13 cellular contexts compared by ENCODE assay signal in genomic region chr14:22978487-22978837, GRCh38. TPM values are rescaled to one million over a fixed set of nuclear protein-coding genes. Genes with fewer than 3 reads are reported as not detected.
DNase-seq lines count a peak whose midpoint lies in the region; ATAC-seq, FAIRE-seq and TF ChIP-seq lines count a peak whose summit lies in the region.
"Had no signal": no experiment of that assay in that cellular context is flagged by ENCODE, and none has a peak within 500 bp of the region (broad histone marks: within the 10 kb centered on the region; RNA-seq: fewer than 3 reads in every experiment).

No MANE protein-coding gene starts in this region.

- no peak for DNase-seq in A549 (ENCODE audit: low read depth in 1 of 2, low spot score in 1 of 2)
- DNase-seq in endothelial cell of umbilical vein (ENCODE audit: low read depth, low spot score) = no peak
- no peak for DNase-seq in activated T-helper 1 cell treated with anti-CD3 and anti-CD28 coated beads, Interleukin-12 subunit alpha, Interleukin-12 subunit beta, Interleukin-2, Interleukin-4 antibody, amounts not matched to agents 30 ng/mL and 10 ng/mL and 1 ng/mL, durations not matched to agents 14 hours and 24 hours and 36 hours (ENCODE audit: low spot score)
- no peak for DNase-seq in NCI-H526 treated with DMSO at 0.1 percent for 48 hours (lab: John Stamatoyannopoulos, UW)
- DNase-seq: activated CD8-positive, alpha-beta memory T cell treated with anti-CD3 and anti-CD28 coated beads, Interleukin-2, amount 50 U/mL, for 4 hours; aorta; gastrocnemius medialis had no signal

- H3K27ac ChIP-seq in A549 = peak overlapping the region; percentile 98 to 100
- H3K27ac ChIP-seq in HUES64 (ENCODE audit: low read depth, low read length) = peak overlapping the region; percentile 95
- peak overlapping the region; percentile 87 for H3K27ac ChIP-seq in endothelial cell of umbilical vein (ENCODE audit: insufficient read depth, low read depth, low read length)

- H3K36me3 Mint-ChIP-seq in nephron (ENCODE audit: low read depth) = peaks cover 44% of the 10 kb centered on the region
- no peaks in the 10 kb centered on the region for H3K36me3 Mint-ChIP-seq in activated T-helper 1 cell treated with anti-CD3 and anti-CD28 coated beads, Interleukin-12 subunit alpha, Interleukin-12 subunit beta, Interleukin-2, Interleukin-4 antibody, amounts not matched to agents 30 ng/mL and 10 ng/mL and 1 ng/mL, durations not matched to agents 14 hours and 24 hours and 36 hours (ENCODE audit: low read depth)
- H3K36me3 Mint-ChIP-seq: IgD-negative memory B cell had no signal

- peak overlapping the region; percentile 90 to 93 (median 91) for H3K4me3 Mint-ChIP-seq in nephron
- no peak overlapping the region for H3K4me3 Mint-ChIP-seq in activated T-helper 1 cell treated with anti-CD3 and anti-CD28 coated beads, Interleukin-12 subunit alpha, Interleukin-12 subunit beta, Interleukin-2, Interleukin-4 antibody, amounts not matched to agents 30 ng/mL and 10 ng/mL and 1 ng/mL, durations not matched to agents 14 hours and 24 hours and 36 hours

- peak overlapping the region; percentile 92 to 98 (median 97) for H3K27ac Mint-ChIP-seq in nephron
- H3K27ac Mint-ChIP-seq in activated T-helper 1 cell treated with anti-CD3 and anti-CD28 coated beads, Interleukin-12 subunit alpha, Interleukin-12 subunit beta, Interleukin-2, Interleukin-4 antibody, amounts not matched to agents 30 ng/mL and 10 ng/mL and 1 ng/mL, durations not matched to agents 14 hours and 24 hours and 36 hours = no peak overlapping the region
- H3K27ac Mint-ChIP-seq: IgD-negative memory B cell had no signal

- peak overlapping the region; percentile 96 for H3K4me2 ChIP-seq in A549
- H3K4me2 ChIP-seq in endothelial cell of umbilical vein (ENCODE audit: insufficient read depth, low read length) = peak overlapping the region; percentile 98

- H3K4me3 ChIP-seq in A549 (peak overlapping the region; percentile 89), HUES64 (ENCODE audit: low read length) (peak overlapping the region; percentile 83), endothelial cell of umbilical vein (replicated peaks in 1 of 3; ENCODE audit: insufficient read depth in 1 of 3, low read depth in 1 of 3, low read length in 3 of 3) (peak overlapping the region in 1 of 3 experiments; percentile 10)
- H3K4me3 ChIP-seq: gastrocnemius medialis had no signal

- H3K4me1 Mint-ChIP-seq in nephron = peaks cover 56% of the 10 kb centered on the region
- H3K4me1 Mint-ChIP-seq in activated T-helper 1 cell treated with anti-CD3 and anti-CD28 coated beads, Interleukin-12 subunit alpha, Interleukin-12 subunit beta, Interleukin-2, Interleukin-4 antibody, amounts not matched to agents 30 ng/mL and 10 ng/mL and 1 ng/mL, durations not matched to agents 14 hours and 24 hours and 36 hours (ENCODE audit: low read depth) = peaks cover 9% of the 10 kb centered on the region

- TF ChIP-seq CTCF in A549 (IDR thresholded peaks at IDR 0.05) (no peak), endothelial cell of umbilical vein (IDR thresholded peaks at IDR 0.05; ENCODE audit: extremely low read depth in 1 of 2, insufficient read depth in 1 of 2, low read depth in 1 of 2, low read length in 2 of 2) (no peak), nephron (IDR thresholded peaks at IDR 0.05; ENCODE audit: unreplicated experiment in 3 of 3) (no peak)

- dilution Hi-C loops in endothelial cell of umbilical vein (cut with MboI; ENCODE audit: extremely low pct_ligation_motif_present, low sequenced_read_pairs) = no loop called here

- no peak for TF ChIP-seq RAD21 in A549 (conservative IDR thresholded peaks at IDR 0.05 in 1 of 2, IDR thresholded peaks at IDR 0.05 in 1 of 2)

- no TSS peak for BruUV-seq in endothelial cell of umbilical vein (replicated peaks; lab: Mats Ljungman, UMichigan)

- no peak for ATAC-seq in A549
- ATAC-seq in GM18868 (IDR thresholded peaks at IDR 0.05; ENCODE audit: unreplicated experiment) = no peak
- ATAC-seq in HG02852 (IDR thresholded peaks at IDR 0.05; ENCODE audit: unreplicated experiment) = no peak
- ATAC-seq: gastrocnemius medialis had no signal

- H3K9me3 Mint-ChIP-seq in nephron = no peaks in the 10 kb centered on the region
- H3K9me3 Mint-ChIP-seq in activated T-helper 1 cell treated with anti-CD3 and anti-CD28 coated beads, Interleukin-12 subunit alpha, Interleukin-12 subunit beta, Interleukin-2, Interleukin-4 antibody, amounts not matched to agents 30 ng/mL and 10 ng/mL and 1 ng/mL, durations not matched to agents 14 hours and 24 hours and 36 hours = no peaks in the 10 kb centered on the region
- H3K9me3 Mint-ChIP-seq: IgD-negative memory B cell had no signal

- H3K36me3 ChIP-seq in HUES64 (ENCODE audit: insufficient read depth, low read length) = peaks cover 54% of the 10 kb centered on the region
- peaks cover 9 to 20% of the 10 kb centered on the region in 2 experiments for H3K36me3 ChIP-seq in endothelial cell of umbilical vein (ENCODE audit: control insufficient read depth in 2 of 2, extremely low read depth in 1 of 2, insufficient read depth in 2 of 2, low read length in 2 of 2)
- H3K36me3 ChIP-seq: gastrocnemius medialis had no signal

- POLR2A ChIA-PET in A549 (lab: Yijun Ruan, JAX) = interaction anchor here (0.7 to 2.1 kb wide), 5 partner anchors 8 to 117 kb away, joined by 3 to 7 read pairs (median 6); partner anchors contain the start of genes ACIN1 and C14orf119
- POLR2A ChIA-PET in endothelial cell of umbilical vein (lab: Charles Lee) = interaction anchor here (1.2 kb wide), 1 partner anchor 49 kb away, joined by 5 read pairs; the partner anchor contains the start of gene PRMT5

- H3K9ac ChIP-seq in HUES64 (ENCODE audit: low read depth, low read length) (peak overlapping the region; percentile 63; the same call in 1 of the 2 replicates), endothelial cell of umbilical vein (replicated peaks; ENCODE audit: extremely low read depth, insufficient read depth, low read length) (peak overlapping the region; percentile 58)

- no peaks in the 10 kb centered on the region for H3K9me1 ChIP-seq in endothelial cell of umbilical vein (replicated peaks; ENCODE audit: control insufficient read depth, extremely low read depth, insufficient read depth, low read length)

- FAIRE-seq in A549 (lab: Jason Lieb, UNC) = no peak
- no peak for FAIRE-seq in endothelial cell of umbilical vein (lab: Jason Lieb, UNC)
- FAIRE-seq: urothelium cell line had no signal

- no peak for TF ChIP-seq EP300 in A549 (IDR thresholded peaks at IDR 0.05)

- H3K79me2 ChIP-seq in endothelial cell of umbilical vein (ENCODE audit: control insufficient read depth, insufficient read depth, low read length) = peaks cover 46% of the 10 kb centered on the region

- no peaks in the 10 kb centered on the region for H4K20me1 ChIP-seq in endothelial cell of umbilical vein (replicated peaks; ENCODE audit: control insufficient read depth, extremely low read depth, insufficient read depth, low read length)

- H2AFZ ChIP-seq in endothelial cell of umbilical vein (ENCODE audit: low read depth, low read length) = no peak overlapping the region

- H3K27me3 ChIP-seq in HUES64 (ENCODE audit: insufficient read depth, low read length) = peaks cover 12% of the 10 kb centered on the region; the same call in 1 of the 2 replicates
- H3K27me3 ChIP-seq in endothelial cell of umbilical vein (ENCODE audit: control insufficient read depth in 2 of 2, insufficient read depth in 2 of 2, low read length in 2 of 2) = no peaks in the 10 kb centered on the region

- intact Hi-C loops in endothelial cell of umbilical vein (cut with micrococcal nuclease) = no loop called here
- intact Hi-C loops in activated T-helper 1 cell treated with anti-CD3 and anti-CD28 coated beads, Interleukin-12 subunit alpha, Interleukin-12 subunit beta, Interleukin-2, Interleukin-4 antibody, amounts not matched to agents 30 ng/mL and 10 ng/mL and 1 ng/mL, durations not matched to agents 14 hours and 24 hours and 36 hours (cut with micrococcal nuclease) = no loop called here

- H3K4me1 ChIP-seq in A549 (peaks cover 62% of the 10 kb centered on the region), HUES64 (ENCODE audit: insufficient read depth, low read length) (peaks cover 41% of the 10 kb centered on the region), endothelial cell of umbilical vein (ENCODE audit: control insufficient read depth, extremely low read depth, insufficient read depth, low read length) (peaks cover 57% of the 10 kb centered on the region)

- 6% methylated on average over 3 of the region's 3 CpGs for WGBS in A549 (ENCODE audit: missing lambda C conversion rate)
- 79% methylated on average over 3 of the region's 3 CpGs for WGBS in HUES64

- H3K27me3 Mint-ChIP-seq in nephron (ENCODE audit: low read depth) = no peaks in the 10 kb centered on the region
- H3K27me3 Mint-ChIP-seq in activated T-helper 1 cell treated with anti-CD3 and anti-CD28 coated beads, Interleukin-12 subunit alpha, Interleukin-12 subunit beta, Interleukin-2, Interleukin-4 antibody, amounts not matched to agents 30 ng/mL and 10 ng/mL and 1 ng/mL, durations not matched to agents 14 hours and 24 hours and 36 hours (ENCODE audit: insufficient read depth) = peaks cover 27% of the 10 kb centered on the region

- CTCF ChIA-PET in A549 (lab: Yijun Ruan, JAX) = interaction anchor here (0.6 to 34.0 kb wide), 10 partner anchors 11 to 421 kb away, joined by 3 to 1206 read pairs (median 4); partner anchors contain the start of genes AJUBA, CDH24, HAUS4 and PRMT5
- CTCF ChIA-PET in endothelial cell of umbilical vein (lab: Charles Lee) = interaction anchor here (1.1 to 3.0 kb wide), 7 partner anchors 8 to 90 kb away, joined by 4 to 39 read pairs (median 9); partner anchors contain the start of genes CDH24 and PRMT5

- no peaks in the 10 kb centered on the region for H3K9me3 ChIP-seq in A549
- no peaks in the 10 kb centered on the region for H3K9me3 ChIP-seq in HUES64 (ENCODE audit: insufficient read depth, low read depth, low read length)
- no peaks in the 10 kb centered on the region for H3K9me3 ChIP-seq in endothelial cell of umbilical vein (replicated peaks; ENCODE audit: control insufficient read depth, insufficient read depth, low read length)
- H3K9me3 ChIP-seq: gastrocnemius medialis had no signal

- no peak for TF ChIP-seq POLR2A in A549 (IDR thresholded peaks at IDR 0.05; ENCODE audit: low read length)
- TF ChIP-seq POLR2A in endothelial cell of umbilical vein (IDR thresholded peaks at IDR 0.05; ENCODE audit: low read depth, low read length) = no peak

RNA-seq across cellular contexts. Expression of gene AJUBA, which starts 3.9 kb away (rescaled TPM):
- 98.0 and 152 TPM in 2 replicates for polyA plus RNA-seq in A549 (2011; rRNA removed)
- polyA plus RNA-seq in A549 (2012; cell fraction: cytosol; rRNA removed) = 46.7 and 67.4 TPM in 2 replicates
- 71.5 and 76.7 TPM in 2 replicates for polyA plus RNA-seq in A549 (2012; cell fraction: nucleus; rRNA removed)
- 53.4 to 68.0 TPM (median 59.0 TPM) in 3 replicates for polyA plus RNA-seq in A549 (2017; fragmentation: RNase III; extraction: RNeasy Plus Mini Kit Qiagen cat#74134 plus additional on column Dnase treatment)
- polyA minus RNA-seq in A549 (2011; rRNA and poly(A)+ RNA removed) = 137 and 160 TPM in 2 replicates
- polyA plus RNA-seq in HUES64 (2013, experiment 1 of 2) = 21.4 TPM
- 22.1 TPM for polyA plus RNA-seq in HUES64 (2013, experiment 2 of 2)
- total RNA-seq in endothelial cell of umbilical vein = 54.1 and 61.7 TPM in 2 replicates
- 50.0 and 50.7 TPM in 2 replicates for polyA plus RNA-seq in endothelial cell of umbilical vein
- 41.4 and 44.7 TPM in 2 replicates for polyA plus RNA-seq in endothelial cell of umbilical vein (2011; cell fraction: cytosol; rRNA removed)
- polyA plus RNA-seq in endothelial cell of umbilical vein (2011; cell fraction: nucleus; rRNA removed) = 64.2 and 66.4 TPM in 2 replicates
- polyA plus RNA-seq in endothelial cell of umbilical vein (2012) = 24.6 and 40.3 TPM in 2 replicates
- 144 and 157 TPM in 2 replicates for polyA minus RNA-seq in endothelial cell of umbilical vein
- polyA minus RNA-seq in endothelial cell of umbilical vein (2011; cell fraction: cytosol; rRNA and poly(A)+ RNA removed) = 62.4 TPM
- 65.9 and 69.6 TPM in 2 replicates for polyA minus RNA-seq in endothelial cell of umbilical vein (2011; cell fraction: nucleus; rRNA and poly(A)+ RNA removed)
- 1.8 and 2.7 TPM in 2 replicates for total RNA-seq in activated T-helper 1 cell treated with anti-CD3 and anti-CD28 coated beads, Interleukin-12 subunit alpha, Interleukin-12 subunit beta, Interleukin-2, Interleukin-4 antibody, amounts not matched to agents 30 ng/mL and 10 ng/mL and 1 ng/mL, durations not matched to agents 14 hours and 24 hours and 36 hours

RNA-seq across cellular contexts. Expression of gene HAUS4, which starts 21.6 kb away (rescaled TPM):
- 69.3 and 76.0 TPM in 2 replicates for polyA plus RNA-seq in A549 (2011; rRNA removed)
- 32.4 and 37.5 TPM in 2 replicates for polyA plus RNA-seq in A549 (2012; cell fraction: cytosol; rRNA removed)
- polyA plus RNA-seq in A549 (2012; cell fraction: nucleus; rRNA removed) = 33.2 and 48.7 TPM in 2 replicates
- polyA plus RNA-seq in A549 (2017; fragmentation: RNase III; extraction: RNeasy Plus Mini Kit Qiagen cat#74134 plus additional on column Dnase treatment) = 35.9 to 42.6 TPM (median 37.3 TPM) in 3 replicates
- 33.1 and 40.3 TPM in 2 replicates for polyA minus RNA-seq in A549 (2011; rRNA and poly(A)+ RNA removed)
- 47.1 TPM for polyA plus RNA-seq in HUES64 (2013, experiment 1 of 2)
- polyA plus RNA-seq in HUES64 (2013, experiment 2 of 2) = 56.2 TPM
- 33.8 and 37.4 TPM in 2 replicates for total RNA-seq in endothelial cell of umbilical vein
- polyA plus RNA-seq in endothelial cell of umbilical vein = 23.5 and 30.3 TPM in 2 replicates
- 40.9 and 41.1 TPM in 2 replicates for polyA plus RNA-seq in endothelial cell of umbilical vein (2011; cell fraction: cytosol; rRNA removed)
- 60.0 and 60.8 TPM in 2 replicates for polyA plus RNA-seq in endothelial cell of umbilical vein (2011; cell fraction: nucleus; rRNA removed)
- 29.9 and 35.9 TPM in 2 replicates for polyA plus RNA-seq in endothelial cell of umbilical vein (2012)
- polyA minus RNA-seq in endothelial cell of umbilical vein = 23.1 and 29.5 TPM in 2 replicates
- 29.3 TPM for polyA minus RNA-seq in endothelial cell of umbilical vein (2011; cell fraction: cytosol; rRNA and poly(A)+ RNA removed)
- polyA minus RNA-seq in endothelial cell of umbilical vein (2011; cell fraction: nucleus; rRNA and poly(A)+ RNA removed) = 17.8 and 31.6 TPM in 2 replicates
- 52.4 and 56.4 TPM in 2 replicates for total RNA-seq in activated T-helper 1 cell treated with anti-CD3 and anti-CD28 coated beads, Interleukin-12 subunit alpha, Interleukin-12 subunit beta, Interleukin-2, Interleukin-4 antibody, amounts not matched to agents 30 ng/mL and 10 ng/mL and 1 ng/mL, durations not matched to agents 14 hours and 24 hours and 36 hours

RNA-seq across cellular contexts. Expression of gene C14orf93, which starts 31.5 kb away (rescaled TPM):
- 9.7 and 10.1 TPM in 2 replicates for polyA plus RNA-seq in A549 (2011; rRNA removed)
- 7.8 and 8.4 TPM in 2 replicates for polyA plus RNA-seq in A549 (2012; cell fraction: cytosol; rRNA removed)
- polyA plus RNA-seq in A549 (2012; cell fraction: nucleus; rRNA removed) = 18.6 and 22.8 TPM in 2 replicates
- polyA plus RNA-seq in A549 (2017; fragmentation: RNase III; extraction: RNeasy Plus Mini Kit Qiagen cat#74134 plus additional on column Dnase treatment) = 5.6 to 6.8 TPM (median 5.7 TPM) in 3 replicates
- polyA minus RNA-seq in A549 (2011; rRNA and poly(A)+ RNA removed) = 16.3 and 18.8 TPM in 2 replicates
- 4.4 TPM for polyA plus RNA-seq in HUES64 (2013, experiment 1 of 2)
- 6.1 TPM for polyA plus RNA-seq in HUES64 (2013, experiment 2 of 2)
- 5.4 and 7.1 TPM in 2 replicates for total RNA-seq in endothelial cell of umbilical vein
- polyA plus RNA-seq in endothelial cell of umbilical vein = 9.2 and 10.0 TPM in 2 replicates
- 9.5 and 10.0 TPM in 2 replicates for polyA plus RNA-seq in endothelial cell of umbilical vein (2011; cell fraction: cytosol; rRNA removed)
- 11.5 and 18.1 TPM in 2 replicates for polyA plus RNA-seq in endothelial cell of umbilical vein (2011; cell fraction: nucleus; rRNA removed)
- 5.9 and 6.8 TPM in 2 replicates for polyA plus RNA-seq in endothelial cell of umbilical vein (2012)
- polyA minus RNA-seq in endothelial cell of umbilical vein = 16.4 and 19.1 TPM in 2 replicates
- polyA minus RNA-seq in endothelial cell of umbilical vein (2011; cell fraction: cytosol; rRNA and poly(A)+ RNA removed) = 5.2 TPM
- polyA minus RNA-seq in endothelial cell of umbilical vein (2011; cell fraction: nucleus; rRNA and poly(A)+ RNA removed) = 5.0 and 6.1 TPM in 2 replicates
- total RNA-seq in activated T-helper 1 cell treated with anti-CD3 and anti-CD28 coated beads, Interleukin-12 subunit alpha, Interleukin-12 subunit beta, Interleukin-2, Interleukin-4 antibody, amounts not matched to agents 30 ng/mL and 10 ng/mL and 1 ng/mL, durations not matched to agents 14 hours and 24 hours and 36 hours = 6.3 and 7.2 TPM in 2 replicates

RNA-seq across cellular contexts. Expression of gene PRMT5, which starts 49.3 kb away (rescaled TPM):
- polyA plus RNA-seq in A549 (2011; rRNA removed) (214 and 299 TPM in 2 replicates), A549 (2017; fragmentation: RNase III; extraction: RNeasy Plus Mini Kit Qiagen cat#74134 plus additional on column Dnase treatment) (185 to 224 TPM (median 188 TPM) in 3 replicates), endothelial cell of umbilical vein (185 and 197 TPM in 2 replicates)
- polyA plus RNA-seq in A549 (2012; cell fraction: cytosol; rRNA removed) = 236 and 242 TPM in 2 replicates
- 236 and 351 TPM in 2 replicates for polyA plus RNA-seq in A549 (2012; cell fraction: nucleus; rRNA removed)
- 261 and 305 TPM in 2 replicates for polyA minus RNA-seq in A549 (2011; rRNA and poly(A)+ RNA removed)
- polyA plus RNA-seq in HUES64 (2013, experiment 1 of 2) = 121 TPM
- 103 TPM for polyA plus RNA-seq in HUES64 (2013, experiment 2 of 2)
- 67.2 and 73.1 TPM in 2 replicates for total RNA-seq in endothelial cell of umbilical vein
- polyA plus RNA-seq in endothelial cell of umbilical vein (2011; cell fraction: cytosol; rRNA removed) = 149 and 155 TPM in 2 replicates
- 153 and 169 TPM in 2 replicates for polyA plus RNA-seq in endothelial cell of umbilical vein (2011; cell fraction: nucleus; rRNA removed)
- 59.8 and 91.5 TPM in 2 replicates for polyA plus RNA-seq in endothelial cell of umbilical vein (2012)
- 170 and 188 TPM in 2 replicates for polyA minus RNA-seq in endothelial cell of umbilical vein
- polyA minus RNA-seq in endothelial cell of umbilical vein (2011; cell fraction: cytosol; rRNA and poly(A)+ RNA removed) = 142 TPM
- 38.8 and 62.8 TPM in 2 replicates for polyA minus RNA-seq in endothelial cell of umbilical vein (2011; cell fraction: nucleus; rRNA and poly(A)+ RNA removed)
- 174 and 180 TPM in 2 replicates for total RNA-seq in activated T-helper 1 cell treated with anti-CD3 and anti-CD28 coated beads, Interleukin-12 subunit alpha, Interleukin-12 subunit beta, Interleukin-2, Interleukin-4 antibody, amounts not matched to agents 30 ng/mL and 10 ng/mL and 1 ng/mL, durations not matched to agents 14 hours and 24 hours and 36 hours

RNA-seq across cellular contexts. Expression of gene PSMB5, which starts 56.2 kb away (rescaled TPM):
- polyA plus RNA-seq in A549 (2011; rRNA removed) (283 and 337 TPM in 2 replicates), A549 (2017; fragmentation: RNase III; extraction: RNeasy Plus Mini Kit Qiagen cat#74134 plus additional on column Dnase treatment) (352 to 365 TPM (median 363 TPM) in 3 replicates), endothelial cell of umbilical vein (459 and 464 TPM in 2 replicates)
- polyA plus RNA-seq in A549 (2012; cell fraction: cytosol; rRNA removed) = 501 and 506 TPM in 2 replicates
- 330 and 348 TPM in 2 replicates for polyA plus RNA-seq in A549 (2012; cell fraction: nucleus; rRNA removed)
- 282 and 294 TPM in 2 replicates for polyA minus RNA-seq in A549 (2011; rRNA and poly(A)+ RNA removed)
- 218 TPM for polyA plus RNA-seq in HUES64 (2013, experiment 1 of 2)
- polyA plus RNA-seq in HUES64 (2013, experiment 2 of 2) = 191 TPM
- 214 and 236 TPM in 2 replicates for total RNA-seq in endothelial cell of umbilical vein
- 355 and 404 TPM in 2 replicates for polyA plus RNA-seq in endothelial cell of umbilical vein (2011; cell fraction: cytosol; rRNA removed)
- polyA plus RNA-seq in endothelial cell of umbilical vein (2011; cell fraction: nucleus; rRNA removed) = 144 and 152 TPM in 2 replicates
- polyA plus RNA-seq in endothelial cell of umbilical vein (2012) = 223 and 262 TPM in 2 replicates
- 286 and 312 TPM in 2 replicates for polyA minus RNA-seq in endothelial cell of umbilical vein
- 207 TPM for polyA minus RNA-seq in endothelial cell of umbilical vein (2011; cell fraction: cytosol; rRNA and poly(A)+ RNA removed)
- 42.4 and 46.8 TPM in 2 replicates for polyA minus RNA-seq in endothelial cell of umbilical vein (2011; cell fraction: nucleus; rRNA and poly(A)+ RNA removed)
- 144 and 148 TPM in 2 replicates for total RNA-seq in activated T-helper 1 cell treated with anti-CD3 and anti-CD28 coated beads, Interleukin-12 subunit alpha, Interleukin-12 subunit beta, Interleukin-2, Interleukin-4 antibody, amounts not matched to agents 30 ng/mL and 10 ng/mL and 1 ng/mL, durations not matched to agents 14 hours and 24 hours and 36 hours

Comparison
In these comparisons a context has a peak if more than half of its experiments do, and no peak if none do; other contexts are left out.
1. RNA of gene AJUBA, which starts 3.9 kb away (total RNA-seq): 54.1 to 61.7 TPM in endothelial cell of umbilical vein; 1.8 to 2.7 TPM in activated T-helper 1 cell treated with anti-CD3 and anti-CD28 coated beads, Interleukin-12 subunit alpha, Interleukin-12 subunit beta, Interleukin-2, Interleukin-4 antibody, amounts not matched to agents 30 ng/mL and 10 ng/mL and 1 ng/mL, durations not matched to agents 14 hours and 24 hours and 36 hours; every median in the first group is over 10 times any median in the second.
2. Peak in every context shown above with its lines, with median percentiles within 50 percentile points of each other: H3K27ac ChIP-seq.